8 cellular contexts compared by ENCODE assay signal in genomic region chr10:35451103-35452016, GRCh38.
DNase-seq lines count a peak whose midpoint lies in the region; ATAC-seq and TF ChIP-seq lines count a peak whose summit lies in the region.

No MANE protein-coding gene starts in this region.

- H2AFZ ChIP-seq in SK-N-SH (ENCODE audit: low read depth): no peak overlapping the region

- ATAC-seq in GM19467 (IDR thresholded peaks at IDR 0.05; ENCODE audit: unreplicated experiment): peak; percentile 98
- peak; percentile 95 for ATAC-seq in HG03460 (IDR thresholded peaks at IDR 0.05; ENCODE audit: unreplicated experiment)
- peak; percentile 41 for ATAC-seq in sciatic nerve
- no peak for ATAC-seq in left colon

- H4K20me1 ChIP-seq in BLaER1: peaks cover 51% of the 10 kb centered on the region
- peaks cover 80% of the 10 kb centered on the region for H4K20me1 ChIP-seq in SK-N-SH (ENCODE audit: insufficient read depth)

- POLR2A ChIA-PET in SK-N-SH (lab: Yijun Ruan, JAX): no interaction called here

- H3K9me3 ChIP-seq in BLaER1: no peaks in the 10 kb centered on the region; the same call in 1 of the 2 replicates
- no peaks in the 10 kb centered on the region for H3K9me3 ChIP-seq in SK-N-SH

- H3K79me2 ChIP-seq in SK-N-SH (ENCODE audit: insufficient read depth): peaks cover 94% of the 10 kb centered on the region

- no peaks in the 10 kb centered on the region for H3K9me2 ChIP-seq in SK-N-SH

- no peak for TF ChIP-seq RAD21 in SK-N-SH (IDR thresholded peaks at IDR 0.05; ENCODE audit: low read length)

- peaks cover 9% of the 10 kb centered on the region for H3F3A ChIP-seq in SK-N-SH (replicated peaks; ENCODE audit: insufficient read depth)

- no peak for TF ChIP-seq EP300 in SK-N-SH (IDR thresholded peaks at IDR 0.05; ENCODE audit: borderline replicate concordance in 1 of 2, low read depth in 1 of 2, low read length in 1 of 2)

- H3K9ac ChIP-seq in BLaER1: no peak overlapping the region
- H3K9ac ChIP-seq in SK-N-SH: no peak overlapping the region

- WGBS in SK-N-SH (ENCODE audit: low lambda C conversion rate): 91% methylated on average over 8 of the region's 8 CpGs

- H3K4me3 ChIP-seq in BLaER1 (no peak overlapping the region), SK-N-SH (ENCODE audit: low read depth in 2 of 2, low read length in 1 of 2) (no peak overlapping the region)

- H3K36me3 ChIP-seq in BLaER1 (peaks cover 11% of the 10 kb centered on the region), SK-N-SH (replicated peaks in 1 of 2; ENCODE audit: control insufficient read depth in 1 of 2, insufficient read depth in 2 of 2, low read length in 1 of 2) (no peaks in the 10 kb centered on the region)

- TF ChIP-seq CTCF in SK-N-SH (IDR thresholded peaks at IDR 0.05): no peak

- peak overlapping the region; percentile 83 for H3K4me2 ChIP-seq in BLaER1
- H3K4me2 ChIP-seq in SK-N-SH: no peak overlapping the region

- no peaks in the 10 kb centered on the region for H3K27me3 ChIP-seq in BLaER1
- no peaks in the 10 kb centered on the region for H3K27me3 ChIP-seq in SK-N-SH (ENCODE audit: insufficient read depth)

- DNase-seq in caudate nucleus (lab: John Stamatoyannopoulos, UW): no peak
- no peak for DNase-seq in sciatic nerve (ENCODE audit: low spot score)
- DNase-seq in left colon: no peak
- DNase-seq in cerebellar nuclear complex (lab: John Stamatoyannopoulos, UW): no peak
- DNase-seq in SK-N-SH: no peak

- peaks cover 77% of the 10 kb centered on the region for H3K4me1 ChIP-seq in BLaER1
- peaks cover 44 to 52% of the 10 kb centered on the region in 2 experiments for H3K4me1 ChIP-seq in SK-N-SH (ENCODE audit: control insufficient read depth in 1 of 2, insufficient read depth in 2 of 2, low read depth in 1 of 2, low read length in 1 of 2)

- intact Hi-C loops in sciatic nerve (cut with DNase I) (no loop called here), left colon (cut with DNase I, micrococcal nuclease) (no loop called here)

- CTCF ChIA-PET in SK-N-SH (lab: Yijun Ruan, JAX): interaction anchor here (0.6 kb wide), 1 partner anchor 123 kb away, joined by 3 read pairs; no protein-coding TSS in a partner anchor

- H3K27ac ChIP-seq in BLaER1: 0 out of 2 replicates have a peak overlapping the region, but pooled peaks have one; percentile 68
- H3K27ac ChIP-seq in caudate nucleus (ENCODE audit: low read depth, low read length): peak overlapping the region; percentile 53
- no peak overlapping the region for H3K27ac ChIP-seq in SK-N-SH (ENCODE audit: low read depth in 2 of 2, low read length in 1 of 2)

TF ChIP-seq in SK-N-SH, 30 proteins besides CTCF, POLR2A, EP300 and RAD21:
- TF ChIP-seq RCOR1 (IDR thresholded peaks at IDR 0.05; ENCODE audit: low read length): no peak
- TF ChIP-seq GATA2 (CRISPR knock-in tag; IDR thresholded peaks at IDR 0.05): no peak
- no peak for TF ChIP-seq TCF12 (IDR thresholded peaks at IDR 0.05)
- no peak for TF ChIP-seq FOSL2 (IDR thresholded peaks at IDR 0.05; ENCODE audit: borderline replicate concordance, low read depth)
- no peak for TF ChIP-seq CHD2 (IDR thresholded peaks at IDR 0.05; ENCODE audit: low read length, partially characterized antibody)
- TF ChIP-seq MXI1 (IDR thresholded peaks at IDR 0.05; ENCODE audit: low read depth, low read length): no peak
- TF ChIP-seq NFIC (IDR thresholded peaks at IDR 0.05; ENCODE audit: borderline replicate concordance): no peak
- TF ChIP-seq JUND (IDR thresholded peaks at IDR 0.05): no peak
- no peak for TF ChIP-seq TEAD4 (IDR thresholded peaks at IDR 0.05; ENCODE audit: borderline replicate concordance, insufficient read depth)
- no peak for TF ChIP-seq MEF2A (IDR thresholded peaks at IDR 0.05; ENCODE audit: borderline replicate concordance, low read depth)
TF ChIP-seq in SK-N-SH: peak in this region for 0.

Comparison
In these comparisons a context has a peak if more than half of its experiments do, and no peak if none do; other contexts are left out.
1. H3K27ac ChIP-seq: peak in BLaER1 (single experiment) and caudate nucleus (single experiment); none in SK-N-SH (0 of 2).